1 cellular context compared by ENCODE assay signal in genomic region chr5:43396762-43397304, GRCh38.
TF ChIP-seq lines count a peak whose summit lies in the region.

No MANE protein-coding gene starts in this region.

TF ChIP-seq in endothelial cell of umbilical vein, 7 proteins besides CTCF, POLR2A, EP300 and RAD21 (continued from another document):
- TF ChIP-seq MAX (IDR thresholded peaks at IDR 0.05; ENCODE audit: insufficient read depth, insufficient read length) (no peak), MYC (IDR thresholded peaks at IDR 0.05; ENCODE audit: low read depth, low read length) (no peak), EZH2 (IDR thresholded peaks at IDR 0.05; ENCODE audit: borderline replicate concordance, low read depth, low read length, severe bottlenecking) (no peak), JUN (IDR thresholded peaks at IDR 0.05; ENCODE audit: borderline replicate concordance, insufficient read depth, insufficient read length, low read depth) (no peak), FOS (IDR thresholded peaks at IDR 0.05; ENCODE audit: borderline replicate concordance, insufficient read depth, low read length) (no peak)
TF ChIP-seq in endothelial cell of umbilical vein: peak in this region for 0.
